ENCODE assay signal across 8 cellular contexts in the genomic region with DNA sequence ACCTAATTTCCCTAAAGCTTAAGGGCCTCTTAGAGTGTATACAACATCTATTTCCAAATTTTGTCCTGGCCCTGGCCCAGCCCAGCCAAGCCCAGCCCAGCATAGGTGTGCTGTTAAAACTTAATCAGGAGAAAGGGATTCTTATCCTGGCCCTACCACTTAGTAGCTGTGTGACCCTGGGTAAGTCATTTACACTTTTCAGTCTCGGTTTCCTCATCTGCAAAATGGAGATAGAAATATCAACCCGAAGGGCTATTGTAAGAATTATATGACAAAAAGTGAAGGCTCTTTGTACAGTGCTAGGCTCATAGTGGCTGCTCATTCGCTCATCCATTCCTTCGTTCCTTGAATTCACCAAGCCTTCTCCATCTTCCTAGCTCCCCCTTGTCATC. TPM values are rescaled to one million over a fixed set of nuclear protein-coding genes. Genes with fewer than 3 reads are reported as not detected.
DNase-seq lines count a peak whose midpoint lies in the region; ATAC-seq and TF ChIP-seq lines count a peak whose summit lies in the region.

No MANE protein-coding gene starts in this region.

- H3K27ac ChIP-seq in hepatocyte (peak overlapping the region; percentile 15), smooth muscle cell (ENCODE audit: low read depth) (peak overlapping the region; percentile 84)

- peak overlapping the region; percentile 34 for H3K4me3 ChIP-seq in hepatocyte
- peak overlapping the region; percentile 87 for H3K4me3 ChIP-seq in smooth muscle cell

- no peaks in the 10 kb centered on the region for H3K9me3 Mint-ChIP-seq in HFFc6
- no peaks in the 10 kb centered on the region for H3K9me3 Mint-ChIP-seq in activated CD4-positive, alpha-beta memory T cell treated with anti-CD3 and anti-CD28 coated beads for 36 hours

- DNase-seq in HFFc6 (no peak), hepatocyte (ENCODE audit: low spot score) (no peak), smooth muscle cell (lab: John Stamatoyannopoulos, UW; ENCODE audit: unreplicated experiment) (no peak), NCI-H1694 treated with DMSO at 0.1 percent for 48 hours (lab: John Stamatoyannopoulos, UW) (no peak), GDM1 (lab: John Stamatoyannopoulos, UW) (no peak)
- no peak for DNase-seq in activated CD4-positive, alpha-beta memory T cell treated with anti-CD3 and anti-CD28 coated beads for 36 hours
- DNase-seq in stimulated activated CD4-positive, alpha-beta T cell treated with anti-CD3 and anti-CD28 coated beads, Interleukin-1b, Interleukin-23, amount 100 ng/mL, for 48 hours = no peak

- TF ChIP-seq CTCF in HFFc6 (IDR thresholded peaks at IDR 0.05) (no peak), hepatocyte (IDR thresholded peaks at IDR 0.05; ENCODE audit: poor library complexity) (no peak), smooth muscle cell (IDR thresholded peaks at IDR 0.05; ENCODE audit: borderline replicate concordance, insufficient read depth, poor library complexity, severe bottlenecking) (no peak)

- H3K36me3 ChIP-seq in hepatocyte (replicated peaks; ENCODE audit: insufficient read depth, low read depth) (no peaks in the 10 kb centered on the region), smooth muscle cell (ENCODE audit: low read depth) (no peaks in the 10 kb centered on the region)

- H3F3A ChIP-seq in smooth muscle cell (ENCODE audit: low read depth) = no peaks in the 10 kb centered on the region

- H3K4me3 Mint-ChIP-seq in HFFc6 = peak overlapping the region; percentile 99
- H3K4me3 Mint-ChIP-seq in activated CD4-positive, alpha-beta memory T cell treated with anti-CD3 and anti-CD28 coated beads for 36 hours = peak overlapping the region; percentile 96

- no peak for ATAC-seq in HG03039 (IDR thresholded peaks at IDR 0.05; ENCODE audit: unreplicated experiment)

- H3K4me1 ChIP-seq in hepatocyte (ENCODE audit: insufficient read depth) (peaks cover 11% of the 10 kb centered on the region), smooth muscle cell (ENCODE audit: low read depth) (peaks cover 13% of the 10 kb centered on the region)

- H3K9ac ChIP-seq in smooth muscle cell (ENCODE audit: low read depth) = peak overlapping the region; percentile 90

- H3K27me3 ChIP-seq in hepatocyte = no peaks in the 10 kb centered on the region
- no peaks in the 10 kb centered on the region for H3K27me3 ChIP-seq in smooth muscle cell (ENCODE audit: low read depth)

- peaks cover 38% of the 10 kb centered on the region for H3K79me2 ChIP-seq in hepatocyte
- peaks cover 22% of the 10 kb centered on the region for H3K79me2 ChIP-seq in smooth muscle cell (ENCODE audit: low read depth)

- intact Hi-C loops in activated CD4-positive, alpha-beta memory T cell treated with anti-CD3 and anti-CD28 coated beads for 36 hours (cut with micrococcal nuclease) = loop anchor here (2.0 to 5.0 kb wide), 5 partner anchors 137 to 533 kb away; partner anchors contain the start of genes BATF, NEK9 and TMED10

- H4K20me1 ChIP-seq in hepatocyte (ENCODE audit: insufficient read depth, poor library complexity, severe bottlenecking) = no peaks in the 10 kb centered on the region
- H4K20me1 ChIP-seq in smooth muscle cell (ENCODE audit: low read depth) = no peaks in the 10 kb centered on the region

- no peaks in the 10 kb centered on the region for H3K36me3 Mint-ChIP-seq in HFFc6 (ENCODE audit: low read depth)
- peaks cover 12% of the 10 kb centered on the region for H3K36me3 Mint-ChIP-seq in activated CD4-positive, alpha-beta memory T cell treated with anti-CD3 and anti-CD28 coated beads for 36 hours

- H3K4me1 Mint-ChIP-seq in HFFc6 (ENCODE audit: low read depth) = peaks cover 26% of the 10 kb centered on the region
- H3K4me1 Mint-ChIP-seq in activated CD4-positive, alpha-beta memory T cell treated with anti-CD3 and anti-CD28 coated beads for 36 hours (ENCODE audit: low read depth) = peaks cover 34% of the 10 kb centered on the region

- H3K27ac Mint-ChIP-seq in HFFc6 = peak overlapping the region; percentile 92
- H3K27ac Mint-ChIP-seq in activated CD4-positive, alpha-beta memory T cell treated with anti-CD3 and anti-CD28 coated beads for 36 hours = peak overlapping the region; percentile 90

- peak overlapping the region; percentile 33 for H2AFZ ChIP-seq in hepatocyte
- H2AFZ ChIP-seq in smooth muscle cell (ENCODE audit: low read depth) = peak overlapping the region; percentile 95

- H3K27me3 Mint-ChIP-seq in HFFc6 (ENCODE audit: insufficient read depth) = peaks cover 2% of the 10 kb centered on the region; the same call in 1 of the 2 replicates
- no peaks in the 10 kb centered on the region for H3K27me3 Mint-ChIP-seq in activated CD4-positive, alpha-beta memory T cell treated with anti-CD3 and anti-CD28 coated beads for 36 hours

- H3K9me2 ChIP-seq in hepatocyte (replicated peaks; ENCODE audit: insufficient read depth) = no peaks in the 10 kb centered on the region

- peak overlapping the region; percentile 71 for H3K4me2 ChIP-seq in hepatocyte
- peak overlapping the region; percentile 92 for H3K4me2 ChIP-seq in smooth muscle cell

- POLR2A ChIA-PET in activated CD4-positive, alpha-beta memory T cell treated with anti-CD3 and anti-CD28 coated beads for 36 hours (lab: Charles Lee) = interaction anchor here (0.6 to 1.9 kb wide), 10 partner anchors 9 to 322 kb away, joined by 3 to 9 read pairs (median 4); partner anchors contain the start of genes BATF, FLVCR2 and TGFB3

- no peaks in the 10 kb centered on the region for H3K9me3 ChIP-seq in hepatocyte (ENCODE audit: low read depth)
- H3K9me3 ChIP-seq in smooth muscle cell (replicated peaks; ENCODE audit: low read depth) = no peaks in the 10 kb centered on the region

- WGBS in hepatocyte (ENCODE audit: low lambda C conversion rate, missing lambda C conversion rate) = 22% methylated on average over 4 of the region's 4 CpGs
- 18% methylated on average over 4 of the region's 4 CpGs for WGBS in smooth muscle cell (ENCODE audit: low lambda C conversion rate)

- CTCF ChIA-PET in activated CD4-positive, alpha-beta memory T cell treated with anti-CD3 and anti-CD28 coated beads for 36 hours (lab: Charles Lee) = interaction anchor here (0.7 to 14.0 kb wide), 9 partner anchors 11 to 322 kb away, joined by 3 to 336 read pairs (median 5); partner anchors contain the start of gene FLVCR2

RNA-seq across cellular contexts. Expression of gene ERG28, which starts 0.4 kb away (rescaled TPM):
- 10 to 100 TPM; 14.1 to 18.2 (median 15.6) TPM for total RNA-seq in HFFc6 (2021; fragmentation: NEBNext Ultra II Directional; extraction: Animal tissue kit (Norgen Biotek cat#: 25700))
- total RNA-seq in activated CD4-positive, alpha-beta memory T cell treated with anti-CD3 and anti-CD28 coated beads for 36 hours = 10 to 100 TPM; 25.9 to 26.8 TPM
- total RNA-seq in hepatocyte = 38.4 and 51.2 TPM in 2 replicates
- 65.7 and 74.4 TPM in 2 replicates for polyA plus RNA-seq in hepatocyte
- total RNA-seq in smooth muscle cell = 34.6 and 35.0 TPM in 2 replicates
- polyA plus RNA-seq in smooth muscle cell = 44.9 and 45.2 TPM in 2 replicates

RNA-seq across cellular contexts. Expression of gene TTLL5, which starts 0.8 kb away (rescaled TPM):
- 10 to 100 TPM; 22.0 to 28.9 (median 25.0) TPM for total RNA-seq in HFFc6 (2021; fragmentation: NEBNext Ultra II Directional; extraction: Animal tissue kit (Norgen Biotek cat#: 25700))
- total RNA-seq in activated CD4-positive, alpha-beta memory T cell treated with anti-CD3 and anti-CD28 coated beads for 36 hours = 10 to 100 TPM; 23.6 to 28.4 TPM
- 8.9 and 14.3 TPM in 2 replicates for total RNA-seq in hepatocyte
- polyA plus RNA-seq in hepatocyte = 11.1 and 14.2 TPM in 2 replicates
- total RNA-seq in smooth muscle cell = 28.4 and 38.0 TPM in 2 replicates
- 12.6 and 16.2 TPM in 2 replicates for polyA plus RNA-seq in smooth muscle cell
